Comparison of ENCODE assay signal across 1 cellular context in the genomic region with DNA sequence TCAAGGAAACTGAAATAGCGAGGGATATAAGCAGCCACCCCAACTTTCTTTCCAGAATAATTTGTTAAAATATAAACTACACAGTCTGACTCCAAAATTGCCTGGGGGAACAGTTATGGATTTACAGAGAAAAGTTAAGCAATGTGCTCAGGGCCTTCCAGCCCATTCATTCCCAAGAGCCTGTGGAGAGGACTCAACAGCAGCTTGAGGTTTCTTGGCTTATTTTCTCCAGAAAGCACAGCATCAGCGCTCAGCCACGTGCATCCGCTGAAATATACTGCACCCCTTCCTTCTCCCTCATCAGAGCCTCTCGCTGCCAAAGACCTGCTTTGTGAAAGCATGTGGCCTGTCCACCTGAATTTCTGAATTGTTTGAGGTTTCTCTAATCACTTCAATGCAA.
TF ChIP-seq lines count a peak whose summit lies in the region.

No MANE protein-coding gene starts in this region.

TF ChIP-seq in H1, 55 proteins besides CTCF, POLR2A, EP300 and RAD21:
- TF ChIP-seq ATF2 (IDR thresholded peaks at IDR 0.05; ENCODE audit: low read length) (no peak), HDAC2 (IDR thresholded peaks at IDR 0.05; ENCODE audit: borderline replicate concordance in 1 of 2, low read depth in 2 of 2, low read length in 2 of 2) (no peak), CBX8 (IDR thresholded peaks at IDR 0.05; ENCODE audit: borderline replicate concordance, low read depth, low read length) (no peak), TBP (IDR thresholded peaks at IDR 0.05; ENCODE audit: low read depth, low read length) (no peak), POLR2AphosphoS5 (IDR thresholded peaks at IDR 0.05; ENCODE audit: low read depth, low read length) (no peak), TCF12 (IDR thresholded peaks at IDR 0.05; ENCODE audit: low read depth, low read length) (no peak), SP2 (IDR thresholded peaks at IDR 0.05; ENCODE audit: low read length) (no peak), KDM4A (IDR thresholded peaks at IDR 0.05; ENCODE audit: low read depth, low read length, severe bottlenecking) (no peak), KDM1A (IDR thresholded peaks at IDR 0.05; ENCODE audit: borderline replicate concordance, low read length) (no peak), RFX5 (IDR thresholded peaks at IDR 0.05; ENCODE audit: borderline replicate concordance, low read depth, low read length) (no peak)
TF ChIP-seq in H1: peak in this region for 0.
